1 cellular context compared by ENCODE assay signal in genomic region chr2:39523308-39524044, GRCh38.
A peak's percentile ranks its signal among the peaks of the same experiment; 100 is the strongest.
TF ChIP-seq lines count a peak whose summit lies in the region.

No MANE protein-coding gene starts in this region.

TF ChIP-seq in K562, 482 proteins besides CTCF, POLR2A, EP300 and RAD21 (continued from another document):
- TF ChIP-seq ZBTB43 (CRISPR knock-in tag; IDR thresholded peaks at IDR 0.05) (no peak), ZNF766 (CRISPR knock-in tag; conservative IDR thresholded peaks at IDR 0.05) (no peak), ARID2 (IDR thresholded peaks at IDR 0.05) (no peak), FOSL1 (tag; conservative IDR thresholded peaks at IDR 0.05) (peak; percentile 46; the same call in 1 of the 2 replicates), HMG20A (CRISPR knock-in tag; conservative IDR thresholded peaks at IDR 0.05) (no peak), WHSC1 (IDR thresholded peaks at IDR 0.05; ENCODE audit: low read length) (no peak), ZNF274 (IDR thresholded peaks at IDR 0.05; ENCODE audit: borderline replicate concordance, low read depth, low read length) (no peak), MAZ (CRISPR knock-in tag; conservative IDR thresholded peaks at IDR 0.05 in 1 of 2, IDR thresholded peaks at IDR 0.05 in 1 of 2) (no peak), HOXB6 (CRISPR knock-in tag; IDR thresholded peaks at IDR 0.05; ENCODE audit: borderline replicate concordance) (no peak), ZNF668 (CRISPR knock-in tag; IDR thresholded peaks at IDR 0.05) (no peak), KDM5B (IDR thresholded peaks at IDR 0.05; ENCODE audit: insufficient replicate concordance, low read depth, low read length) (no peak), SIRT6 (IDR thresholded peaks at IDR 0.05; ENCODE audit: low read depth, low read length) (no peak), ZNF224 (CRISPR knock-in tag; IDR thresholded peaks at IDR 0.05) (no peak), ZNF408 (CRISPR knock-in tag; IDR thresholded peaks at IDR 0.05; ENCODE audit: low read depth) (no peak), ILF3 (IDR thresholded peaks at IDR 0.05; ENCODE audit: borderline replicate concordance) (no peak), ARID1B (IDR thresholded peaks at IDR 0.05) (peak; percentile 64), GTF2A2 (tag; IDR thresholded peaks at IDR 0.05) (no peak), CCAR2 (IDR thresholded peaks at IDR 0.05; ENCODE audit: low read depth, low read length) (no peak), JUNB (CRISPR knock-in tag; conservative IDR thresholded peaks at IDR 0.05) (no peak), ZNF707 (CRISPR knock-in tag; conservative IDR thresholded peaks at IDR 0.05) (no peak), SETDB1 (IDR thresholded peaks at IDR 0.05; ENCODE audit: low read length) (no peak), ZC3H8 (IDR thresholded peaks at IDR 0.05) (no peak), ZNF780A (CRISPR knock-in tag; IDR thresholded peaks at IDR 0.05) (no peak), HMGN3 (IDR thresholded peaks at IDR 0.05; ENCODE audit: borderline replicate concordance, extremely low read depth, insufficient read length, low read depth, low read length) (no peak), HNRNPK (IDR thresholded peaks at IDR 0.05; ENCODE audit: low read depth, low read length, poor library complexity, severe bottlenecking) (no peak), ZNF584 (CRISPR knock-in tag; IDR thresholded peaks at IDR 0.05; ENCODE audit: low read depth) (no peak), MAFF (IDR thresholded peaks at IDR 0.05; ENCODE audit: low read length) (peak; percentile 65; the same call in 1 of the 2 replicates), THRAP3 (IDR thresholded peaks at IDR 0.05; ENCODE audit: borderline replicate concordance) (no peak), SIN3A (IDR thresholded peaks at IDR 0.05; ENCODE audit: borderline replicate concordance in 2 of 2, control insufficient read depth in 1 of 2, low read depth in 2 of 2, low read length in 2 of 2) (no peak), KAT2B (IDR thresholded peaks at IDR 0.05; ENCODE audit: low read depth, low read length) (no peak), SNIP1 (IDR thresholded peaks at IDR 0.05; ENCODE audit: low read depth) (no peak), TRIM28 (IDR thresholded peaks at IDR 0.05) (no peak), EHMT2 (IDR thresholded peaks at IDR 0.05) (0 out of 2 replicates have a peak, but pooled peaks have one; percentile 21), BACH1 (tag; IDR thresholded peaks at IDR 0.05) (peak; percentile 53; the same call in 1 of the 2 replicates), C11orf30 (IDR thresholded peaks at IDR 0.05; ENCODE audit: low read depth) (peak; percentile 67; the same call in 1 of the 2 replicates), CTBP1 (IDR thresholded peaks at IDR 0.05; ENCODE audit: borderline replicate concordance) (peak; percentile 32; the same call in 1 of the 2 replicates), TCF3 (CRISPR knock-in tag; IDR thresholded peaks at IDR 0.05) (peak; percentile 45), HDAC6 (IDR thresholded peaks at IDR 0.05; ENCODE audit: low read depth, low read length) (no peak), RBM34 (IDR thresholded peaks at IDR 0.05; ENCODE audit: borderline replicate concordance, insufficient read depth, low read length) (no peak), ZNF561 (CRISPR knock-in tag; conservative IDR thresholded peaks at IDR 0.05) (no peak), CHD2 (IDR thresholded peaks at IDR 0.05; ENCODE audit: low read depth, low read length) (no peak), SRF (CRISPR knock-in tag; IDR thresholded peaks at IDR 0.05) (no peak), POLR3A (IDR thresholded peaks at IDR 0.05; ENCODE audit: borderline replicate concordance, extremely low read depth, insufficient read depth, insufficient read length) (no peak), IRF9 (tag; IDR thresholded peaks at IDR 0.05) (no peak), XRCC5 (IDR thresholded peaks at IDR 0.05; ENCODE audit: low read depth, low read length) (no peak), DACH1 (IDR thresholded peaks at IDR 0.05; ENCODE audit: partially characterized antibody) (peak; percentile 11), PBX2 (CRISPR knock-in tag; IDR thresholded peaks at IDR 0.05; ENCODE audit: low read depth) (no peak), PBX2 (tag; conservative IDR thresholded peaks at IDR 0.05; ENCODE audit: low read depth) (0 out of 2 replicates have a peak, but pooled peaks have one; percentile 9), HMBOX1 (IDR thresholded peaks at IDR 0.05) (peak; percentile 79), TFAP4 (CRISPR knock-in tag; IDR thresholded peaks at IDR 0.05; ENCODE audit: borderline replicate concordance) (no peak), DNMT1 (IDR thresholded peaks at IDR 0.05) (no peak), ZNF316 (IDR thresholded peaks at IDR 0.05) (peak; percentile 62), HDGF (IDR thresholded peaks at IDR 0.05) (no peak), CBX1 (IDR thresholded peaks at IDR 0.05; ENCODE audit: low read depth) (no peak), HIVEP1 (CRISPR knock-in tag; IDR thresholded peaks at IDR 0.05) (no peak), RFX7 (CRISPR knock-in tag; IDR thresholded peaks at IDR 0.05) (no peak), ARHGAP35 (IDR thresholded peaks at IDR 0.05; ENCODE audit: partially characterized antibody) (no peak), ZNF740 (CRISPR knock-in tag; IDR thresholded peaks at IDR 0.05) (no peak), ZNF740 (tag; IDR thresholded peaks at IDR 0.05) (no peak), ZBTB17 (CRISPR knock-in tag; IDR thresholded peaks at IDR 0.05) (no peak), ESRRA (IDR thresholded peaks at IDR 0.05; ENCODE audit: borderline replicate concordance, low read depth) (no peak)
- TF ChIP-seq, protein P1, sequence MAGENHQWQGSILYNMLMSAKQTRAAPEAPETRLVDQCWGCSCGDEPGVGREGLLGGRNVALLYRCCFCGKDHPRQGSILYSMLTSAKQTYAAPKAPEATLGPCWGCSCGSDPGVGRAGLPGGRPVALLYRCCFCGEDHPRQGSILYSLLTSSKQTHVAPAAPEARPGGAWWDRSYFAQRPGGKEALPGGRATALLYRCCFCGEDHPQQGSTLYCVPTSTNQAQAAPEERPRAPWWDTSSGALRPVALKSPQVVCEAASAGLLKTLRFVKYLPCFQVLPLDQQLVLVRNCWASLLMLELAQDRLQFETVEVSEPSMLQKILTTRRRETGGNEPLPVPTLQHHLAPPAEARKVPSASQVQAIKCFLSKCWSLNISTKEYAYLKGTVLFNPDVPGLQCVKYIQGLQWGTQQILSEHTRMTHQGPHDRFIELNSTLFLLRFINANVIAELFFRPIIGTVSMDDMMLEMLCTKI (IDR thresholded peaks at IDR 0.05; ENCODE audit: partially characterized antibody), result no peak
- TF ChIP-seq, protein P2, sequence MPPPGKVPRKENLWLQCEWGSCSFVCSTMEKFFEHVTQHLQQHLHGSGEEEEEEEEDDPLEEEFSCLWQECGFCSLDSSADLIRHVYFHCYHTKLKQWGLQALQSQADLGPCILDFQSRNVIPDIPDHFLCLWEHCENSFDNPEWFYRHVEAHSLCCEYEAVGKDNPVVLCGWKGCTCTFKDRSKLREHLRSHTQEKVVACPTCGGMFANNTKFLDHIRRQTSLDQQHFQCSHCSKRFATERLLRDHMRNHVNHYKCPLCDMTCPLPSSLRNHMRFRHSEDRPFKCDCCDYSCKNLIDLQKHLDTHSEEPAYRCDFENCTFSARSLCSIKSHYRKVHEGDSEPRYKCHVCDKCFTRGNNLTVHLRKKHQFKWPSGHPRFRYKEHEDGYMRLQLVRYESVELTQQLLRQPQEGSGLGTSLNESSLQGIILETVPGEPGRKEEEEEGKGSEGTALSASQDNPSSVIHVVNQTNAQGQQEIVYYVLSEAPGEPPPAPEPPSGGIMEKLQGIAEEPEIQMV (tag; conservative IDR thresholded peaks at IDR 0.05; ENCODE audit: low read depth), result no peak
- TF ChIP-seq, protein P3, sequence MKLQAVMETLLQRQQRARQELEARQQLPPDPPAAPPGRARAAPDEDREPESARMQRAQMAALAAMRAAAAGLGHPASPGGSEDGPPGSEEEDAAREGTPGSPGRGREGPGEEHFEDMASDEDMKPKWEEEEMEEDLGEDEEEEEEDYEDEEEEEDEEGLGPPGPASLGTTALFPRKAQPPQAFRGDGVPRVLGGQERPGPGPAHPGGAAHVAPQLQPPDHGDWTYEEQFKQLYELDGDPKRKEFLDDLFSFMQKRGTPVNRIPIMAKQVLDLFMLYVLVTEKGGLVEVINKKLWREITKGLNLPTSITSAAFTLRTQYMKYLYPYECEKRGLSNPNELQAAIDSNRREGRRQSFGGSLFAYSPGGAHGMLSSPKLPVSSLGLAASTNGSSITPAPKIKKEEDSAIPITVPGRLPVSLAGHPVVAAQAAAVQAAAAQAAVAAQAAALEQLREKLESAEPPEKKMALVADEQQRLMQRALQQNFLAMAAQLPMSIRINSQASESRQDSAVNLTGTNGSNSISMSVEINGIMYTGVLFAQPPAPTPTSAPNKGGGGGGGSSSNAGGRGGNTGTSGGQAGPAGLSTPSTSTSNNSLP (IDR thresholded peaks at IDR 0.05; ENCODE audit: borderline replicate concordance, low read depth, low read length), result peak; percentile 78
TF ChIP-seq in K562: peak in this region for 26.
